Comparison of ENCODE assay signal across 11 cellular contexts in genomic region chr4:40991908-40992307, GRCh38.
DNase-seq lines count a peak whose midpoint lies in the region; ATAC-seq and TF ChIP-seq lines count a peak whose summit lies in the region.
"Had no signal": no experiment of that assay in that cellular context is flagged by ENCODE, and none has a peak within 500 bp of the region (broad histone marks: within the 10 kb centered on the region; RNA-seq: fewer than 3 reads in every experiment).

No MANE protein-coding gene starts in this region.

- no peaks in the 10 kb centered on the region for H3K36me3 ChIP-seq in heart right ventricle

- peak overlapping the region; percentile 95 for H3K27ac ChIP-seq in epithelial cell of prostate
- peak overlapping the region in 1 of 10 donors; percentile 4 for H3K27ac ChIP-seq in heart right ventricle

- no peak for TF ChIP-seq POLR2A in GM18505 (IDR thresholded peaks at IDR 0.05; ENCODE audit: borderline replicate concordance, extremely low read depth, insufficient read depth, insufficient read length)

- H3K4me1 ChIP-seq in heart right ventricle = peaks cover 0 to 38% (median 14%) of the 10 kb centered on the region in 9 donors

- no peaks in the 10 kb centered on the region for H3K9me3 ChIP-seq in heart right ventricle

- intact Hi-C loops in heart right ventricle (cut with DNase I) = loop anchor here in 1 of 10 donors (10.0 kb wide), 1 partner anchor 53 kb away; no protein-coding TSS in a partner anchor

- no peaks in the 10 kb centered on the region for H3K27me3 ChIP-seq in heart right ventricle

- DNase-seq in epithelial cell of prostate (ENCODE audit: low read depth, low spot score) (no peak), heart right ventricle (no peak), COLO829 (ENCODE audit: low spot score) (no peak), activated T-cell treated with anti-CD3 and anti-CD28 coated beads for 4 hours (no peak)
- DNase-seq in activated naive CD4-positive, alpha-beta T cell treated with Interleukin-2 at 50 U/mL for 16 hours = no peak
- DNase-seq: DND-41, hypothalamus, NCI-H82 had no signal

- 86 to 91% methylated on average over 3 of the region's 3 CpGs for WGBS in heart right ventricle, 2 donors

- H3K4me3 ChIP-seq in heart right ventricle = no peak overlapping the region

- peak; percentile 52 for ATAC-seq in GM18505 (IDR thresholded peaks at IDR 0.05; ENCODE audit: unreplicated experiment)
- peak; percentile 65 for ATAC-seq in GM21526 (IDR thresholded peaks at IDR 0.05; ENCODE audit: low FRiP score, unreplicated experiment)
- ATAC-seq in HG03139 (IDR thresholded peaks at IDR 0.05; ENCODE audit: unreplicated experiment) = peak; percentile 36
- ATAC-seq in heart right ventricle = no peak

- no peak for TF ChIP-seq CTCF in heart right ventricle (IDR thresholded peaks at IDR 0.05)

Comparison
In these comparisons a context has a peak if more than half of its experiments do, and no peak if none do; other contexts are left out.
1. ATAC-seq: peak in GM18505 (single experiment), GM21526 (single experiment) and HG03139 (single experiment); none in heart right ventricle (0 of 8).